In genomic region chr15:95174880-95175279, GRCh38 we compare ENCODE assay signal across 1 cellular context.
TF ChIP-seq lines count a peak whose summit lies in the region.

No MANE protein-coding gene starts in this region.

TF ChIP-seq in endothelial cell of umbilical vein, 7 proteins besides CTCF, POLR2A, EP300 and RAD21 (continued from another document):
- TF ChIP-seq, protein P1, sequence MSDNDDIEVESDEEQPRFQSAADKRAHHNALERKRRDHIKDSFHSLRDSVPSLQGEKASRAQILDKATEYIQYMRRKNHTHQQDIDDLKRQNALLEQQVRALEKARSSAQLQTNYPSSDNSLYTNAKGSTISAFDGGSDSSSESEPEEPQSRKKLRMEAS (IDR thresholded peaks at IDR 0.05; ENCODE audit: insufficient read depth, insufficient read length) = no peak
- no peak for TF ChIP-seq EZH2 (IDR thresholded peaks at IDR 0.05; ENCODE audit: borderline replicate concordance, low read depth, low read length, severe bottlenecking)
- TF ChIP-seq FOS (IDR thresholded peaks at IDR 0.05; ENCODE audit: borderline replicate concordance, insufficient read depth, low read length) = no peak
